In the genomic region with DNA sequence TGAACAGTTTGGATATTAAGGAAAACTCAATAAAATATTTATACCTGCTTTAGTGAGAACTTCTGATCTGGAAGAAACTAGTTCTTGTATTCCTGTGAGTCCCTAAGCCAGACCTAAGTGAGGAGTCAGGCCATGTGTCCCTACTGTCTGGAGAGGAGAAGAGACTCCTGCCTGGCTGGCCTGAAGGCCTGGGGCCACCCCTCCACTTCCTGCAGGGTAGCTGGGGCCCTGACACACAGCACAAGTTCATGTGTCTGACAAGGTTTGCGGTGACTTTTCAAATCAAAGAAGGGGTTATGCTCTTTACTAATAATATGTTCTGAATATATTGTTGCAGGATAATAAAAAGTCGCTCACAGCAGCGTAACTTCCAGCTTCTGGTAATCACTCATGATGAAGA, we compare ENCODE assay signal across 18 cellular contexts. TPM values are rescaled to one million over a fixed set of nuclear protein-coding genes. Genes with fewer than 3 reads are reported as not detected.
A peak's percentile ranks its signal among the peaks of the same experiment; 100 is the strongest.
DNase-seq lines count a peak whose midpoint lies in the region; ATAC-seq and TF ChIP-seq lines count a peak whose summit lies in the region.
"Had no signal": no experiment of that assay in that cellular context is flagged by ENCODE, and none has a peak within 500 bp of the region (broad histone marks: within the 10 kb centered on the region; RNA-seq: fewer than 3 reads in every experiment).

No MANE protein-coding gene starts in this region.

- peaks cover 66% of the 10 kb centered on the region for H3K4me1 Mint-ChIP-seq in activated T-cell treated with anti-CD3 and anti-CD28 coated beads, Interleukin-2, amount 50 U/mL, for 72 hours (ENCODE audit: low read depth)
- peaks cover 70% of the 10 kb centered on the region for H3K4me1 Mint-ChIP-seq in T-helper 1 cell treated with Interleukin-12 subunit alpha and Interleukin-12 subunit beta and Interleukin-4 antibody, amounts not matched to agents 30 μg/mL and 1 μg/mL, for 36 hours (ENCODE audit: low read depth)
- H3K4me1 Mint-ChIP-seq in activated naive CD8-positive, alpha-beta T cell (ENCODE audit: low read depth) = peaks cover 39% of the 10 kb centered on the region
- H3K4me1 Mint-ChIP-seq in stimulated activated naive CD8-positive, alpha-beta T cell treated with anti-CD3 and anti-CD28 coated beads, Interleukin-15, Interleukin-2, amounts not matched to agents 100 ng/mL and 50 ng/mL, for 24 hours (ENCODE audit: low read depth) = peaks cover 65% of the 10 kb centered on the region
- peaks cover 3% of the 10 kb centered on the region for H3K4me1 Mint-ChIP-seq in chondrocyte (ENCODE audit: low read depth)

- H3K9me3 Mint-ChIP-seq in activated T-cell treated with anti-CD3 and anti-CD28 coated beads, Interleukin-2, amount 50 U/mL, for 72 hours = peaks cover 0 to 2% of the 10 kb centered on the region in 2 donors
- no peaks in the 10 kb centered on the region for H3K9me3 Mint-ChIP-seq in T-helper 1 cell treated with Interleukin-12 subunit alpha and Interleukin-12 subunit beta and Interleukin-4 antibody, amounts not matched to agents 30 μg/mL and 1 μg/mL, for 36 hours
- no peaks in the 10 kb centered on the region for H3K9me3 Mint-ChIP-seq in activated naive CD8-positive, alpha-beta T cell (ENCODE audit: low read depth)
- no peaks in the 10 kb centered on the region for H3K9me3 Mint-ChIP-seq in stimulated activated naive CD8-positive, alpha-beta T cell treated with anti-CD3 and anti-CD28 coated beads, Interleukin-15, Interleukin-2, amounts not matched to agents 100 ng/mL and 50 ng/mL, for 24 hours
- H3K9me3 Mint-ChIP-seq in chondrocyte (ENCODE audit: low read depth) = no peaks in the 10 kb centered on the region

- H3K27me3 Mint-ChIP-seq in activated T-cell treated with anti-CD3 and anti-CD28 coated beads, Interleukin-2, amount 50 U/mL, for 72 hours (ENCODE audit: low read depth) = no peaks in the 10 kb centered on the region
- no peaks in the 10 kb centered on the region for H3K27me3 Mint-ChIP-seq in T-helper 1 cell treated with Interleukin-12 subunit alpha and Interleukin-12 subunit beta and Interleukin-4 antibody, amounts not matched to agents 30 μg/mL and 1 μg/mL, for 36 hours (ENCODE audit: low read depth)
- no peaks in the 10 kb centered on the region for H3K27me3 Mint-ChIP-seq in activated naive CD8-positive, alpha-beta T cell
- no peaks in the 10 kb centered on the region for H3K27me3 Mint-ChIP-seq in stimulated activated naive CD8-positive, alpha-beta T cell treated with anti-CD3 and anti-CD28 coated beads, Interleukin-15, Interleukin-2, amounts not matched to agents 100 ng/mL and 50 ng/mL, for 24 hours
- H3K27me3 Mint-ChIP-seq in chondrocyte (ENCODE audit: low read depth) = no peaks in the 10 kb centered on the region

- peak overlapping the region; percentile 43 to 79 for H3K4me3 Mint-ChIP-seq in activated T-cell treated with anti-CD3 and anti-CD28 coated beads, Interleukin-2, amount 50 U/mL, for 72 hours
- no peak overlapping the region for H3K4me3 Mint-ChIP-seq in T-helper 1 cell treated with Interleukin-12 subunit alpha and Interleukin-12 subunit beta and Interleukin-4 antibody, amounts not matched to agents 30 μg/mL and 1 μg/mL, for 36 hours
- H3K4me3 Mint-ChIP-seq in activated naive CD8-positive, alpha-beta T cell = no peak overlapping the region
- H3K4me3 Mint-ChIP-seq in stimulated activated naive CD8-positive, alpha-beta T cell treated with anti-CD3 and anti-CD28 coated beads, Interleukin-15, Interleukin-2, amounts not matched to agents 100 ng/mL and 50 ng/mL, for 24 hours = peak overlapping the region; percentile 26
- no peak overlapping the region for H3K4me3 Mint-ChIP-seq in chondrocyte (ENCODE audit: unreplicated experiment)

- intact Hi-C loops in left lung (cut with DNase I) = no loop called here

- no peak overlapping the region for H3K4me3 ChIP-seq in left lung
- H3K4me3 ChIP-seq: GM23248 had no signal

- H3K9me3 ChIP-seq in left lung = no peaks in the 10 kb centered on the region

- H3K27me3 ChIP-seq in left lung = no peaks in the 10 kb centered on the region

- TF ChIP-seq CTCF in left lung (IDR thresholded peaks at IDR 0.05) (no peak), chondrocyte (IDR thresholded peaks at IDR 0.05) (no peak)

- DNase-seq in activated T-cell treated with anti-CD3 and anti-CD28 coated beads, Interleukin-2, amount 50 U/mL, for 72 hours = peak in 1 of 2 donors; percentile 31
- no peak for DNase-seq in activated T-cell treated with anti-CD3 and anti-CD28 coated beads, Interleukin-2, amount 50 U/mL, for 1 hour
- DNase-seq in left lung (no peak), chondrocyte (ENCODE audit: low spot score) (no peak)
- DNase-seq: AML-193, DMS53, IMR-90, MV-4-11, NCI-H1417 treated with DMSO at 0.1 percent for 48 hours, NCI-H2029 treated with DMSO at 0.1 percent for 48 hours, NCI-H510A had no signal

- peaks cover 19 to 37% of the 10 kb centered on the region in 2 donors for H3K36me3 Mint-ChIP-seq in activated T-cell treated with anti-CD3 and anti-CD28 coated beads, Interleukin-2, amount 50 U/mL, for 72 hours (ENCODE audit: insufficient read depth in 2 of 2)
- H3K36me3 Mint-ChIP-seq in T-helper 1 cell treated with Interleukin-12 subunit alpha and Interleukin-12 subunit beta and Interleukin-4 antibody, amounts not matched to agents 30 μg/mL and 1 μg/mL, for 36 hours (ENCODE audit: low read depth) = peaks cover 50% of the 10 kb centered on the region
- peaks cover 29% of the 10 kb centered on the region for H3K36me3 Mint-ChIP-seq in activated naive CD8-positive, alpha-beta T cell
- peaks cover 72% of the 10 kb centered on the region for H3K36me3 Mint-ChIP-seq in stimulated activated naive CD8-positive, alpha-beta T cell treated with anti-CD3 and anti-CD28 coated beads, Interleukin-15, Interleukin-2, amounts not matched to agents 100 ng/mL and 50 ng/mL, for 24 hours (ENCODE audit: low read depth)
- H3K36me3 Mint-ChIP-seq in chondrocyte (ENCODE audit: low read depth) = peaks cover 38% of the 10 kb centered on the region

- peak overlapping the region; percentile 95 for H3K27ac Mint-ChIP-seq in activated T-cell treated with anti-CD3 and anti-CD28 coated beads, Interleukin-2, amount 50 U/mL, for 72 hours
- H3K27ac Mint-ChIP-seq in T-helper 1 cell treated with Interleukin-12 subunit alpha and Interleukin-12 subunit beta and Interleukin-4 antibody, amounts not matched to agents 30 μg/mL and 1 μg/mL, for 36 hours = peak overlapping the region; percentile 81
- peak overlapping the region; percentile 72 for H3K27ac Mint-ChIP-seq in activated naive CD8-positive, alpha-beta T cell
- H3K27ac Mint-ChIP-seq in stimulated activated naive CD8-positive, alpha-beta T cell treated with anti-CD3 and anti-CD28 coated beads, Interleukin-15, Interleukin-2, amounts not matched to agents 100 ng/mL and 50 ng/mL, for 24 hours = peak overlapping the region; percentile 79
- no peak overlapping the region for H3K27ac Mint-ChIP-seq in chondrocyte (ENCODE audit: unreplicated experiment)

- H3K4me1 ChIP-seq in left lung = no peaks in the 10 kb centered on the region

- ATAC-seq in activated T-cell treated with anti-CD3 and anti-CD28 coated beads, Interleukin-2, amount 50 U/mL, for 72 hours (replicated peaks in 1 of 2) = peak; percentile 18 to 31
- no peak for ATAC-seq in left lung
- ATAC-seq: Panc1 had no signal

- H3K27ac ChIP-seq in left lung = no peak overlapping the region
- H3K27ac ChIP-seq: GM23248 had no signal

- H3K36me3 ChIP-seq in left lung = peaks cover 0 to 58% of the 10 kb centered on the region in 2 donors

RNA-seq across cellular contexts. Expression of gene IL13, which starts 16.1 kb away (rescaled TPM):
- total RNA-seq in activated T-cell treated with anti-CD3 and anti-CD28 coated beads, Interleukin-2, amount 50 U/mL, for 72 hours = 10 to 100 TPM in 1 of 2 donors, 1 to 10 TPM in 1; 8.0 to 16.3 TPM
- total RNA-seq in left lung (not detected), chondrocyte (not detected in 3 replicates)
- total RNA-seq: GM23248, HT-29, IMR-90, LHCN-M2 had no signal

RNA-seq across cellular contexts. Expression of gene IL4, which starts 31.9 kb away (rescaled TPM):
- 1 to 10 TPM; 1.2 to 1.5 TPM for total RNA-seq in activated T-cell treated with anti-CD3 and anti-CD28 coated beads, Interleukin-2, amount 50 U/mL, for 72 hours
- total RNA-seq in left lung (not detected), chondrocyte (not detected in 3 replicates)
- total RNA-seq: GM23248, HT-29, IMR-90, LHCN-M2 had no signal

Comparison
In these comparisons a context has a peak if more than half of its experiments do, and no peak if none do; other contexts are left out.
1. H3K4me3 Mint-ChIP-seq: peak in activated T-cell treated with anti-CD3 and anti-CD28 coated beads, Interleukin-2, amount 50 U/mL, for 72 hours (2 of 2) and stimulated activated naive CD8-positive, alpha-beta T cell treated with anti-CD3 and anti-CD28 coated beads, Interleukin-15, Interleukin-2, amounts not matched to agents 100 ng/mL and 50 ng/mL, for 24 hours (single experiment); none in T-helper 1 cell treated with Interleukin-12 subunit alpha and Interleukin-12 subunit beta and Interleukin-4 antibody, amounts not matched to agents 30 μg/mL and 1 μg/mL, for 36 hours (single experiment), activated naive CD8-positive, alpha-beta T cell (single experiment) and chondrocyte (single experiment).